ENCODE assay signal across 8 cellular contexts in genomic region chr6:39377530-39377929, GRCh38. TPM values are rescaled to one million over a fixed set of nuclear protein-coding genes. Genes with fewer than 3 reads are reported as not detected.
DNase-seq lines count a peak whose midpoint lies in the region; TF ChIP-seq lines count a peak whose summit lies in the region.

No MANE protein-coding gene starts in this region.

- H3K4me3 ChIP-seq in Karpas-422 (ENCODE audit: low read length) (no peak overlapping the region), foreskin fibroblast (ENCODE audit: low read depth in 1 of 2, low read length in 2 of 2) (no peak overlapping the region), osteoblast (ENCODE audit: insufficient read depth, low read length) (no peak overlapping the region)

- H3K4me1 ChIP-seq in Karpas-422 (ENCODE audit: low read length) (no peaks in the 10 kb centered on the region), osteoblast (ENCODE audit: insufficient read depth, low read length) (no peaks in the 10 kb centered on the region)

- no peaks in the 10 kb centered on the region for H3K36me3 Mint-ChIP-seq in T-helper 2 cell treated with Interferon-gamma antibody and Interleukin-4, amounts not matched to agents 5 μg/mL and 100 μg/mL, for 36 hours (ENCODE audit: low read depth)

- H3K9me3 ChIP-seq in Karpas-422 (ENCODE audit: low read length) = no peaks in the 10 kb centered on the region
- H3K9me3 ChIP-seq in osteoblast (ENCODE audit: low read depth, low read length) = no peaks in the 10 kb centered on the region

- H3K9me2 ChIP-seq in Karpas-422 (replicated peaks; ENCODE audit: insufficient read depth, low read length) = no peaks in the 10 kb centered on the region

- H3K27me3 ChIP-seq in Karpas-422 (ENCODE audit: low read length) (no peaks in the 10 kb centered on the region), osteoblast (ENCODE audit: insufficient read depth, low read length) (no peaks in the 10 kb centered on the region)

- no peaks in the 10 kb centered on the region for H3K4me1 Mint-ChIP-seq in T-helper 2 cell treated with Interferon-gamma antibody and Interleukin-4, amounts not matched to agents 5 μg/mL and 100 μg/mL, for 36 hours (ENCODE audit: low read depth)

- no peaks in the 10 kb centered on the region for H3K36me3 ChIP-seq in Karpas-422 (ENCODE audit: insufficient read depth, low read length)
- H3K36me3 ChIP-seq in osteoblast (ENCODE audit: insufficient read depth, low read length) = no peaks in the 10 kb centered on the region

- H3K9me3 Mint-ChIP-seq in T-helper 2 cell treated with Interferon-gamma antibody and Interleukin-4, amounts not matched to agents 5 μg/mL and 100 μg/mL, for 36 hours = no peaks in the 10 kb centered on the region

- H3K27ac ChIP-seq in Karpas-422 (ENCODE audit: low read length) = no peak overlapping the region
- no peak overlapping the region for H3K27ac ChIP-seq in osteoblast (ENCODE audit: low read depth, low read length)

- H3K4me2 ChIP-seq in Karpas-422 (ENCODE audit: low read depth, low read length, poor library complexity, severe bottlenecking) = no peak overlapping the region
- no peak overlapping the region for H3K4me2 ChIP-seq in osteoblast (ENCODE audit: insufficient read depth, low read length)

- H2AFZ ChIP-seq in Karpas-422 (ENCODE audit: low read length) = no peak overlapping the region
- H2AFZ ChIP-seq in osteoblast (ENCODE audit: low read length) = peak overlapping the region; percentile 64

- H3K9ac ChIP-seq in Karpas-422 (ENCODE audit: low read length) = no peak overlapping the region

- no peak overlapping the region for H3K4me3 Mint-ChIP-seq in T-helper 2 cell treated with Interferon-gamma antibody and Interleukin-4, amounts not matched to agents 5 μg/mL and 100 μg/mL, for 36 hours

- H3K79me2 ChIP-seq in Karpas-422 (ENCODE audit: low read length) (no peaks in the 10 kb centered on the region), osteoblast (ENCODE audit: insufficient read depth, low read length) (no peaks in the 10 kb centered on the region)

- H3K27ac Mint-ChIP-seq in T-helper 2 cell treated with Interferon-gamma antibody and Interleukin-4, amounts not matched to agents 5 μg/mL and 100 μg/mL, for 36 hours = no peak overlapping the region

- DNase-seq in NCI-H2107 treated with DMSO at 0.1 percent for 48 hours (lab: John Stamatoyannopoulos, UW; ENCODE audit: unreplicated experiment) = peak; percentile 4
- DNase-seq in NCI-H2107 (lab: John Stamatoyannopoulos, UW) = no peak
- peak; percentile 54 for DNase-seq in Karpas-422
- DNase-seq in SKM-1 (lab: John Stamatoyannopoulos, UW; ENCODE audit: unreplicated experiment) = peak; percentile 3
- DNase-seq in foreskin fibroblast = peak; percentile 69 to 90
- peak; percentile 86 for DNase-seq in osteoblast (ENCODE audit: insufficient read length, low spot score, missing footprints)
- no peak for DNase-seq in activated gamma-delta T cell treated with Interleukin-2 at 50 U/mL for 16 hours
- DNase-seq in T-helper 2 cell treated with Interferon-gamma antibody and Interleukin-4, amounts not matched to agents 5 μg/mL and 100 μg/mL, for 36 hours (ENCODE audit: low spot score) = no peak

- peak; percentile 81 for TF ChIP-seq CTCF in foreskin fibroblast (IDR thresholded peaks at IDR 0.05; ENCODE audit: low read depth, low read length)
- peak; percentile 73 for TF ChIP-seq CTCF in osteoblast (IDR thresholded peaks at IDR 0.05; ENCODE audit: extremely low read depth, low read depth, low read length)

- peaks cover 3% of the 10 kb centered on the region for H3K27me3 Mint-ChIP-seq in T-helper 2 cell treated with Interferon-gamma antibody and Interleukin-4, amounts not matched to agents 5 μg/mL and 100 μg/mL, for 36 hours (ENCODE audit: low read depth)

- no peaks in the 10 kb centered on the region for H4K20me1 ChIP-seq in Karpas-422 (ENCODE audit: insufficient read depth, low read depth, low read length)
- H4K20me1 ChIP-seq in osteoblast (ENCODE audit: insufficient read depth, low read length) = no peaks in the 10 kb centered on the region

RNA-seq across cellular contexts. Expression of gene KCNK16, which starts 55.0 kb away (rescaled TPM):
- not detected in 2 replicates for total RNA-seq in Karpas-422 (2014; rRNA removed; shearing (Covaris generic); ENCODE audit: low replicate concordance)
- not detected in 2 replicates for total RNA-seq in osteoblast

Comparison
In these comparisons a context has a peak if more than half of its experiments do, and no peak if none do; other contexts are left out.
1. DNase-seq: peak in NCI-H2107 treated with DMSO at 0.1 percent for 48 hours (single experiment), Karpas-422 (single experiment), SKM-1 (single experiment), foreskin fibroblast (2 of 2) and osteoblast (single experiment); none in NCI-H2107 (single experiment), activated gamma-delta T cell treated with Interleukin-2 at 50 U/mL for 16 hours (single experiment) and T-helper 2 cell treated with Interferon-gamma antibody and Interleukin-4, amounts not matched to agents 5 μg/mL and 100 μg/mL, for 36 hours (single experiment).